In the genomic region with DNA sequence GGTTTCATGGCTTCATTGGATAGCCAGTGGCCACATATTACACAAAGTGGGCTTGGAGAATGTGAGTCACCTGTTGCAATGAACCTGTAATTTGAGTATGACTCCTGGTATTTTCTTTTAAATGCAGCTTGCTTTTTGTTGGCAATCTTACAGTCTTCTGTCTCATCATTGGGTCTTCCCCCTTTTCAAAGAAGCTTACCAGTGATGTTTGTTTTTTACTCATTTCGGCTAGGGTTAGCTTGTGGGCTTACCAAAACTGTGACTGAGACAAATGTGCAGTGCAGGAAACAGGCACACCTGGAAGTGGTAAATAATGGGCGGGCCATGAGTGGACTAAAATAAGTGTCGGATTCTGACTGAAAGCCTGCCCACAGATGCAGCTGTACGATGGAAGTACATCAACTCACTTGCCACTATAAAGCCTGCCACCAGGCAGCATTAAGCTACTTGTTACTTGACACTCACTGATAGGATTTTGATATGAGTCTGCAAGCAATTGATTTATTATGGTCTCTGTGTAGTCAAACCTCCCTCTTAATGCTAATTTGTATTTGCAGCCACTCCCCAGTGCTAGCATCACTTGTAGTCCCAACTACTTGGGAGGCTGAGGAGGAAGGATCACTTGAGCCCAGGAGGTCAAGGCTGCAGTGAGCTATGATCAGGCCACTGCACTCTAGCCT, we compare ENCODE assay signal across 8 cellular contexts. TPM values are rescaled to one million over a fixed set of nuclear protein-coding genes. Genes with fewer than 3 reads are reported as not detected.
DNase-seq lines count a peak whose midpoint lies in the region; ATAC-seq lines count a peak whose summit lies in the region.

No MANE protein-coding gene starts in this region.

- no peak for DNase-seq in activated CD4-positive, CD25-positive, alpha-beta regulatory T cell (lab: John Stamatoyannopoulos, UW)
- peak; percentile 20 to 38 for DNase-seq in activated CD4-positive, alpha-beta T cell treated with anti-CD3 and anti-CD28 coated beads for 4 hours
- DNase-seq in stimulated activated CD4-positive, alpha-beta T cell treated with anti-CD3 and anti-CD28 coated beads, Interleukin-15, amount 100 ng/mL, for 24 hours = peak; percentile 68
- DNase-seq in dermis blood vessel endothelial cell = no peak
- no peak for DNase-seq in foreskin melanocyte
- no peak for DNase-seq in D341Med (ENCODE audit: low spot score)

- peak; percentile 65 to 68 for ATAC-seq in activated CD4-positive, CD25-positive, alpha-beta regulatory T cell treated with anti-CD3 and anti-CD28 coated beads, Interleukin-2, amount 50 U/mL, for 24 hours
- peak; percentile 72 for ATAC-seq in HG03097 (IDR thresholded peaks at IDR 0.05; ENCODE audit: low FRiP score, unreplicated experiment)

RNA-seq across cellular contexts. Expression of gene HHAT, which starts 4.2 kb away (rescaled TPM):
- 1.8 and 4.8 TPM in 2 replicates for total RNA-seq in dermis blood vessel endothelial cell

Comparison
In these comparisons a context has a peak if more than half of its experiments do, and no peak if none do; other contexts are left out.
1. DNase-seq: peak in activated CD4-positive, alpha-beta T cell treated with anti-CD3 and anti-CD28 coated beads for 4 hours (2 of 2) and stimulated activated CD4-positive, alpha-beta T cell treated with anti-CD3 and anti-CD28 coated beads, Interleukin-15, amount 100 ng/mL, for 24 hours (single experiment); none in activated CD4-positive, CD25-positive, alpha-beta regulatory T cell (0 of 4), dermis blood vessel endothelial cell (single experiment), foreskin melanocyte (single experiment) and D341Med (single experiment).